Comparison of ENCODE assay signal across 3 cellular contexts in genomic region chr5:101937041-101937440, GRCh38.
"Had no signal": no experiment of that assay in that cellular context is flagged by ENCODE, and none has a peak within 500 bp of the region (broad histone marks: within the 10 kb centered on the region; RNA-seq: fewer than 3 reads in every experiment).

No MANE protein-coding gene starts in this region.

- ATAC-seq: GM12878 had no signal

- DNase-seq: GDM1, GF-D8 had no signal

- H3K4me3 ChIP-seq: GM12878 had no signal
